8 cellular contexts compared by ENCODE assay signal in genomic region chr2:208830203-208830602, GRCh38.
"Had no signal": no experiment of that assay in that cellular context is flagged by ENCODE, and none has a peak within 500 bp of the region (broad histone marks: within the 10 kb centered on the region; RNA-seq: fewer than 3 reads in every experiment).

No MANE protein-coding gene starts in this region.

- H3K4me3 Mint-ChIP-seq: GM23338, H9, IgD-negative memory B cell had no signal

- H3K27me3 Mint-ChIP-seq: IgD-negative memory B cell had no signal

- H3K4me1 Mint-ChIP-seq: IgD-negative memory B cell had no signal

- H3K27ac Mint-ChIP-seq: GM23338, IgD-negative memory B cell had no signal

- FAIRE-seq: H1, H54, HepG2 had no signal

- ATAC-seq: GM23338, HepG2 had no signal

- H3K4me3 ChIP-seq: GM23338 had no signal

- DNase-seq: H9, HCEC 1CT, KBM-7 had no signal
